Comparison of ENCODE assay signal across 10 cellular contexts in genomic region chr6:148251286-148251685, GRCh38.
DNase-seq lines count a peak whose midpoint lies in the region; ATAC-seq, FAIRE-seq and TF ChIP-seq lines count a peak whose summit lies in the region.
"Had no signal": no experiment of that assay in that cellular context is flagged by ENCODE, and none has a peak within 500 bp of the region (broad histone marks: within the 10 kb centered on the region; RNA-seq: fewer than 3 reads in every experiment).

No MANE protein-coding gene starts in this region.

- POLR2A ChIA-PET in endothelial cell of umbilical vein (lab: Charles Lee), result no interaction called here

- H3K27me3 ChIP-seq in endothelial cell of umbilical vein (ENCODE audit: control insufficient read depth in 2 of 2, insufficient read depth in 2 of 2, low read length in 2 of 2), result no peaks in the 10 kb centered on the region
- no peaks in the 10 kb centered on the region for H3K27me3 ChIP-seq in ovary

- dilution Hi-C loops in endothelial cell of umbilical vein (cut with MboI; ENCODE audit: extremely low pct_ligation_motif_present, low sequenced_read_pairs), result no loop called here

- no peaks in the 10 kb centered on the region for H3K4me1 ChIP-seq in endothelial cell of umbilical vein (ENCODE audit: control insufficient read depth, extremely low read depth, insufficient read depth, low read length)
- no peaks in the 10 kb centered on the region for H3K4me1 ChIP-seq in ovary (ENCODE audit: insufficient read depth)

- H3K4me3 ChIP-seq in endothelial cell of umbilical vein (replicated peaks in 1 of 3; ENCODE audit: insufficient read depth in 1 of 3, low read depth in 1 of 3, low read length in 3 of 3), result no peak overlapping the region
- no peak overlapping the region for H3K4me3 ChIP-seq in ovary

- FAIRE-seq in endothelial cell of umbilical vein (lab: Jason Lieb, UNC), result peak; percentile 63
- FAIRE-seq: TTC549 had no signal

- TF ChIP-seq EP300 in ovary (IDR thresholded peaks at IDR 0.05), result no peak

- TF ChIP-seq POLR2A in endothelial cell of umbilical vein (IDR thresholded peaks at IDR 0.05; ENCODE audit: low read depth, low read length) (no peak), ovary (IDR thresholded peaks at IDR 0.05) (no peak)

- CTCF ChIA-PET in endothelial cell of umbilical vein (lab: Charles Lee), result interaction anchor here (1.0 to 2.6 kb wide), 9 partner anchors 10 to 744 kb away, joined by 3 to 18 read pairs (median 6); no protein-coding TSS in a partner anchor

- no TSS peak for BruUV-seq in endothelial cell of umbilical vein (replicated peaks; lab: Mats Ljungman, UMichigan)

- H3K9me1 ChIP-seq in endothelial cell of umbilical vein (replicated peaks; ENCODE audit: control insufficient read depth, extremely low read depth, insufficient read depth, low read length), result no peaks in the 10 kb centered on the region

- ATAC-seq in GM19463 (IDR thresholded peaks at IDR 0.05; ENCODE audit: unreplicated experiment), result no peak
- no peak for ATAC-seq in HG03460 (IDR thresholded peaks at IDR 0.05; ENCODE audit: unreplicated experiment)
- ATAC-seq in GM21367 (IDR thresholded peaks at IDR 0.05; ENCODE audit: unreplicated experiment), result no peak
- ATAC-seq: naive thymus-derived CD4-positive, alpha-beta T cell had no signal

- H3K9me3 ChIP-seq in endothelial cell of umbilical vein (replicated peaks; ENCODE audit: control insufficient read depth, insufficient read depth, low read length) (no peaks in the 10 kb centered on the region), ovary (no peaks in the 10 kb centered on the region)

- no peak overlapping the region for H3K9ac ChIP-seq in endothelial cell of umbilical vein (replicated peaks; ENCODE audit: extremely low read depth, insufficient read depth, low read length)

- TF ChIP-seq CTCF in endothelial cell of umbilical vein (IDR thresholded peaks at IDR 0.05; ENCODE audit: extremely low read depth in 1 of 2, insufficient read depth in 1 of 2, low read depth in 1 of 2, low read length in 2 of 2) (peak in 1 of 2 donors; percentile 16), ovary (IDR thresholded peaks at IDR 0.05) (peak in 2 of 3 donors; percentile 42 to 52)

- H4K20me1 ChIP-seq in endothelial cell of umbilical vein (replicated peaks; ENCODE audit: control insufficient read depth, extremely low read depth, insufficient read depth, low read length), result no peaks in the 10 kb centered on the region

- 18 to 23% (median 22%) methylated on average over 2 of the region's 2 CpGs for WGBS in ovary, 3 donors

- no peaks in the 10 kb centered on the region for H3K79me2 ChIP-seq in endothelial cell of umbilical vein (ENCODE audit: control insufficient read depth, insufficient read depth, low read length)

- DNase-seq in NCI-H1417 (lab: John Stamatoyannopoulos, UW) (peak; percentile 16 to 66 (median 31)), NCI-H1417 treated with DMSO at 0.1 percent for 48 hours (lab: John Stamatoyannopoulos, UW) (no peak), NCI-H460 (ENCODE audit: extremely low read depth, low read depth) (peak; percentile 4), endothelial cell of umbilical vein (ENCODE audit: low read depth, low spot score) (peak; percentile 42), ovary (no peak)

- intact Hi-C loops in endothelial cell of umbilical vein (cut with micrococcal nuclease) (loop anchor here (1.0 to 5.0 kb wide), 3 partner anchors 74 to 213 kb away; partner anchors contain the start of gene SASH1), ovary (cut with DNase I) (loop anchor here in 3 of 4 donors (5.0 kb wide), 2 partner anchors 74 to 744 kb away; partner anchors contain the start of gene SAMD5 (in 1 of the 3))

- H3K36me3 ChIP-seq in endothelial cell of umbilical vein (ENCODE audit: control insufficient read depth in 2 of 2, extremely low read depth in 1 of 2, insufficient read depth in 2 of 2, low read length in 2 of 2) (no peaks in the 10 kb centered on the region), ovary (no peaks in the 10 kb centered on the region)

- no peak overlapping the region for H2AFZ ChIP-seq in endothelial cell of umbilical vein (ENCODE audit: low read depth, low read length)

- H3K27ac ChIP-seq in endothelial cell of umbilical vein (ENCODE audit: insufficient read depth, low read depth, low read length) (no peak overlapping the region), ovary (no peak overlapping the region)

- H3K4me2 ChIP-seq in endothelial cell of umbilical vein (ENCODE audit: insufficient read depth, low read length), result no peak overlapping the region

TF ChIP-seq in endothelial cell of umbilical vein, 7 proteins besides CTCF, POLR2A, EP300 and RAD21:
- TF ChIP-seq FOS (IDR thresholded peaks at IDR 0.05; ENCODE audit: borderline replicate concordance, insufficient read depth, low read length), result no peak
- no peak for TF ChIP-seq EZH2 (IDR thresholded peaks at IDR 0.05; ENCODE audit: borderline replicate concordance, low read depth, low read length, severe bottlenecking)
- no peak for TF ChIP-seq POLR2AphosphoS5 (IDR thresholded peaks at IDR 0.05; ENCODE audit: insufficient read depth, low read depth, low read length)
- no peak for TF ChIP-seq JUN (IDR thresholded peaks at IDR 0.05; ENCODE audit: borderline replicate concordance, insufficient read depth, insufficient read length, low read depth)
- no peak for TF ChIP-seq MYC (IDR thresholded peaks at IDR 0.05; ENCODE audit: low read depth, low read length)
- no peak for TF ChIP-seq GATA2 (IDR thresholded peaks at IDR 0.05; ENCODE audit: insufficient read depth, insufficient read length, low read depth, low read length)
- no peak for TF ChIP-seq MAX (IDR thresholded peaks at IDR 0.05; ENCODE audit: insufficient read depth, insufficient read length)

Comparison
In these comparisons a context has a peak if more than half of its experiments do, and no peak if none do; other contexts are left out.
1. DNase-seq: peak in NCI-H1417 (3 of 3), NCI-H460 (single experiment) and endothelial cell of umbilical vein (single experiment); none in NCI-H1417 treated with DMSO at 0.1 percent for 48 hours (single experiment) and ovary (0 of 5).